Comparison of ENCODE assay signal across 14 cellular contexts in the genomic region with DNA sequence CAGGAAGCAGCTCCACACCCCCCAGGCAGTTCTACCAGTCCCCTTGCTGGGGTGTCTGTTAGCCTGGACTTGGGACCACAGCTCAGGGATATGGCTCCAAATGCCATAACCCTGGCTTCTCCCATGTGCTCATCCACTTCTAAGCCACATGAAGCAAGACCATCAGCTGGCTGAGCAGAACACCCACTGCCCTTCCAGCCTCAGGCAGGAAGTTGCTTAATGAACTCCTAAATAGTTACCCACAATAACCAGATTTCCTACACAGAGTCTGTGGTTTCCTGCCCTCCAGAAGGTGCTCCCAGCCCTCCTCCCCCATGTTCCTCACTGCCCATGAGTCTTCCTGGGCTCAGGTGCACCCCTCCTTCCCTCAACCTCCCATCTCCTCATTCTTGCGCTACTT.
DNase-seq lines count a peak whose midpoint lies in the region; ATAC-seq, FAIRE-seq and TF ChIP-seq lines count a peak whose summit lies in the region.
"Had no signal": no experiment of that assay in that cellular context is flagged by ENCODE, and none has a peak within 500 bp of the region (broad histone marks: within the 10 kb centered on the region; RNA-seq: fewer than 3 reads in every experiment).

No MANE protein-coding gene starts in this region.

- no peak overlapping the region for H3K4me3 Mint-ChIP-seq in activated CD4-positive, alpha-beta memory T cell treated with anti-CD3 and anti-CD28 coated beads for 36 hours

- CTCF ChIA-PET in activated CD4-positive, alpha-beta memory T cell treated with anti-CD3 and anti-CD28 coated beads for 36 hours (lab: Charles Lee) = interaction anchor here (1.3 to 1.4 kb wide), 2 partner anchors 13 to 37 kb away, joined by 4 read pairs; no protein-coding TSS in a partner anchor
- CTCF ChIA-PET in HepG2 (lab: Yijun Ruan, JAX; ENCODE audit: low intra/inter-chr PET ratio, low total read pairs) = no interaction called here

- H3K9me3 ChIP-seq in Loucy (ENCODE audit: insufficient read depth, low read depth, low read length) (no peaks in the 10 kb centered on the region), HepG2 (ENCODE audit: low read length) (no peaks in the 10 kb centered on the region)
- H3K9me3 ChIP-seq: heart right ventricle, upper lobe of left lung had no signal

- H4K20me1 ChIP-seq in Loucy (ENCODE audit: insufficient read depth, low read length, poor library complexity, severe bottlenecking) (no peaks in the 10 kb centered on the region), HepG2 (ENCODE audit: insufficient read depth, low read length) (no peaks in the 10 kb centered on the region)

- TF ChIP-seq EP300 in HepG2 (IDR thresholded peaks at IDR 0.05; ENCODE audit: low read depth in 2 of 2, low read length in 2 of 2) (no peak), HepG2 (CRISPR knock-in tag; IDR thresholded peaks at IDR 0.05; ENCODE audit: borderline replicate concordance) (no peak)

- no peaks in the 10 kb centered on the region for H3K36me3 Mint-ChIP-seq in activated CD4-positive, alpha-beta memory T cell treated with anti-CD3 and anti-CD28 coated beads for 36 hours

- H3K4me1 Mint-ChIP-seq in activated CD4-positive, alpha-beta memory T cell treated with anti-CD3 and anti-CD28 coated beads for 36 hours (ENCODE audit: low read depth) = peaks cover 27% of the 10 kb centered on the region

- no TSS peak for BruUV-seq in HepG2 (replicated peaks; lab: Mats Ljungman, UMichigan)

- H3K9me3 Mint-ChIP-seq in activated CD4-positive, alpha-beta memory T cell treated with anti-CD3 and anti-CD28 coated beads for 36 hours = no peaks in the 10 kb centered on the region

- H3K27me3 ChIP-seq in Loucy (ENCODE audit: insufficient read depth, low read length, poor library complexity, severe bottlenecking) (no peaks in the 10 kb centered on the region), HepG2 (ENCODE audit: control insufficient read depth in 1 of 2, insufficient read depth in 2 of 2, low read length in 2 of 2) (peaks cover 2 to 48% of the 10 kb centered on the region in 2 experiments; a peak in 3 of 5 replicates)
- H3K27me3 ChIP-seq: heart right ventricle, upper lobe of left lung had no signal

- no peak for TF ChIP-seq POLR2A in HepG2 (IDR thresholded peaks at IDR 0.05; ENCODE audit: insufficient read depth in 1 of 2, low read depth in 2 of 2, low read length in 2 of 2)

- intact Hi-C loops in activated CD4-positive, alpha-beta memory T cell treated with anti-CD3 and anti-CD28 coated beads for 36 hours (cut with micrococcal nuclease) = no loop called here
- intact Hi-C loops in HepG2 (cut with micrococcal nuclease; ENCODE audit: unreplicated experiment) = no loop called here

- H3F3A ChIP-seq in Loucy (ENCODE audit: low read depth) = no peaks in the 10 kb centered on the region

- no peak for TF ChIP-seq RAD21 in HepG2 (CRISPR knock-in tag; IDR thresholded peaks at IDR 0.05)

- peaks cover 44% of the 10 kb centered on the region for H3K4me1 ChIP-seq in Loucy (ENCODE audit: insufficient read depth, low read length, poor library complexity, severe bottlenecking)
- no peaks in the 10 kb centered on the region for H3K4me1 ChIP-seq in HepG2 (ENCODE audit: insufficient read depth, low read length)

- H3K4me2 ChIP-seq in Loucy (ENCODE audit: low read depth, low read length, poor library complexity, severe bottlenecking) (peak overlapping the region; percentile 70), HepG2 (ENCODE audit: low read depth, low read length) (no peak overlapping the region)

- H2AFZ ChIP-seq in Loucy (ENCODE audit: low read length) (no peak overlapping the region), HepG2 (ENCODE audit: low read length) (no peak overlapping the region)
- H2AFZ ChIP-seq: GM23248 had no signal

- 50% methylated on average over 1 of the region's 1 CpG for WGBS in HepG2 (ENCODE audit: low lambda C conversion rate)

- no peak for TF ChIP-seq CTCF in Loucy (conservative IDR thresholded peaks at IDR 0.05; ENCODE audit: low read length)
- no peak for TF ChIP-seq CTCF in HepG2 (CRISPR knock-in tag; IDR thresholded peaks at IDR 0.05)

- H3K27me3 Mint-ChIP-seq in activated CD4-positive, alpha-beta memory T cell treated with anti-CD3 and anti-CD28 coated beads for 36 hours = no peaks in the 10 kb centered on the region

- H3K27ac ChIP-seq in HepG2 (ENCODE audit: extremely low read length, insufficient read depth, low read length) = no peak overlapping the region
- H3K27ac ChIP-seq: GM23248, upper lobe of left lung had no signal

- peak; percentile 22 for DNase-seq in EL
- DNase-seq in activated CD4-positive, alpha-beta memory T cell treated with anti-CD3 and anti-CD28 coated beads for 36 hours = peak; percentile 33
- no peak for DNase-seq in HepG2 (ENCODE audit: low spot score)
- DNase-seq in activated gamma-delta T cell (lab: John Stamatoyannopoulos, UW) = no peak
- no peak for DNase-seq in NCI-H446 (lab: John Stamatoyannopoulos, UW)
- DNase-seq in retina = no peak
- DNase-seq: GM23248; heart right ventricle; NCI-H1694 treated with DMSO at 0.1 percent for 48 hours; NK-92 treated with Interleukin-12 subunit alpha and Interleukin-12 subunit beta, amount 100 ng/mL, for 24 hours had no signal

- H3K27ac Mint-ChIP-seq in activated CD4-positive, alpha-beta memory T cell treated with anti-CD3 and anti-CD28 coated beads for 36 hours = peak overlapping the region; percentile 74

- H3K79me2 ChIP-seq in Loucy (ENCODE audit: insufficient read depth, low read length) (no peaks in the 10 kb centered on the region), HepG2 (ENCODE audit: insufficient read depth, low read length) (no peaks in the 10 kb centered on the region)

- no peaks in the 10 kb centered on the region for H3K9me2 ChIP-seq in Loucy (replicated peaks; ENCODE audit: low read depth, low read length)

- in situ Hi-C loops in HepG2 (cut with HindIII; ENCODE audit: extremely low pct_ligation_motif_present, low pct_unique_long_range_greater_than_20kb) = no loop called here

- peak overlapping the region; percentile 40 for H3K4me3 ChIP-seq in Loucy (ENCODE audit: low read length, poor library complexity, severe bottlenecking)
- no peak overlapping the region for H3K4me3 ChIP-seq in HepG2 (replicated peaks in 1 of 3; ENCODE audit: insufficient read depth in 1 of 3, low read depth in 2 of 3, low read length in 3 of 3)
- H3K4me3 ChIP-seq: GM23248, heart right ventricle, upper lobe of left lung had no signal

- peak overlapping the region; percentile 17 for H3K9ac ChIP-seq in Loucy (ENCODE audit: low read depth, low read length, poor library complexity, severe bottlenecking)
- no peak overlapping the region for H3K9ac ChIP-seq in HepG2 (ENCODE audit: insufficient read depth, low read depth, low read length)
- H3K9ac ChIP-seq: GM23248 had no signal

- FAIRE-seq in HepG2 (lab: Jason Lieb, UNC) = no peak

- no peak; the same call in 2 of the 3 replicates for ATAC-seq in HepG2
- no peak for ATAC-seq in GM18520 (IDR thresholded peaks at IDR 0.05; ENCODE audit: unreplicated experiment)
- ATAC-seq: left lobe of liver had no signal

- no peaks in the 10 kb centered on the region for H3K36me3 ChIP-seq in Loucy (ENCODE audit: insufficient read depth, low read length)
- H3K36me3 ChIP-seq in HepG2 (replicated peaks in 1 of 2; ENCODE audit: control insufficient read depth in 1 of 2, insufficient read depth in 2 of 2, low read length in 2 of 2) = no peaks in the 10 kb centered on the region
- H3K36me3 ChIP-seq: heart right ventricle, upper lobe of left lung had no signal

- POLR2A ChIA-PET in activated CD4-positive, alpha-beta memory T cell treated with anti-CD3 and anti-CD28 coated beads for 36 hours (lab: Charles Lee) = interaction anchor here (1.4 kb wide), 1 partner anchor 17 kb away, joined by 3 read pairs; no protein-coding TSS in a partner anchor
- POLR2A ChIA-PET in HepG2 (lab: Yijun Ruan, JAX) = no interaction called here

TF ChIP-seq in HepG2, 621 proteins besides CTCF, POLR2A, EP300 and RAD21:
- TF ChIP-seq, protein P1, sequence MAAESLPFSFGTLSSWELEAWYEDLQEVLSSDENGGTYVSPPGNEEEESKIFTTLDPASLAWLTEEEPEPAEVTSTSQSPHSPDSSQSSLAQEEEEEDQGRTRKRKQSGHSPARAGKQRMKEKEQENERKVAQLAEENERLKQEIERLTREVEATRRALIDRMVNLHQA (CRISPR knock-in tag; IDR thresholded peaks at IDR 0.05) = no peak
- TF ChIP-seq ZNF263 (CRISPR knock-in tag; IDR thresholded peaks at IDR 0.05) = 0 out of 2 replicates have a peak, but pooled peaks have one; percentile 34

Comparison
In these comparisons a context has a peak if more than half of its experiments do, and no peak if none do; other contexts are left out.
1. DNase-seq: peak in EL (single experiment) and activated CD4-positive, alpha-beta memory T cell treated with anti-CD3 and anti-CD28 coated beads for 36 hours (single experiment); none in HepG2 (single experiment), activated gamma-delta T cell (single experiment), NCI-H446 (0 of 2) and retina (single experiment).